Comparison of ENCODE assay signal across 17 cellular contexts in genomic region chr20:47440857-47441773, GRCh38.
DNase-seq lines count a peak whose midpoint lies in the region; ATAC-seq, FAIRE-seq and TF ChIP-seq lines count a peak whose summit lies in the region.
"Had no signal": no experiment of that assay in that cellular context is flagged by ENCODE, and none has a peak within 500 bp of the region (broad histone marks: within the 10 kb centered on the region; RNA-seq: fewer than 3 reads in every experiment).

No MANE protein-coding gene starts in this region.

- no peak overlapping the region for H3K4me2 ChIP-seq in GM12878 (ENCODE audit: control insufficient read depth, insufficient read depth)

- H3K9me3 Mint-ChIP-seq in naive B cell, result peaks cover 0 to 2% (median 0%) of the 10 kb centered on the region in 7 donors
- no peaks in the 10 kb centered on the region for H3K9me3 Mint-ChIP-seq in activated T-cell treated with anti-CD3 and anti-CD28 coated beads, Interleukin-2, amount 50 U/mL, for 72 hours
- H3K9me3 Mint-ChIP-seq: activated naive CD8-positive, alpha-beta T cell treated with anti-CD3 and anti-CD28 coated beads for 36 hours; stimulated activated naive CD8-positive, alpha-beta T cell treated with anti-CD3 and anti-CD28 coated beads, Interleukin-15, amount 100 ng/mL, for 72 hours had no signal

- H3K36me3 ChIP-seq in GM12878 (ENCODE audit: control insufficient read depth in 2 of 2, insufficient read depth in 2 of 2, low read length in 1 of 2), result no peaks in the 10 kb centered on the region
- H3K36me3 ChIP-seq: colonic mucosa had no signal

- 85% methylated on average over 7 of the region's 7 CpGs for WGBS in GM12878 (ENCODE audit: insufficient coverage, insufficient replicate concordance, low lambda C conversion rate, missing lambda C conversion rate)

- peaks cover 4% of the 10 kb centered on the region for H3K79me2 ChIP-seq in GM12878 (ENCODE audit: control insufficient read depth, insufficient read depth, low read length)

- no peak for TF ChIP-seq EP300 in GM12878 (IDR thresholded peaks at IDR 0.05; ENCODE audit: borderline replicate concordance in 1 of 2, control insufficient read depth in 1 of 2, low read depth in 2 of 2, low read length in 2 of 2)

- H3K27me3 Mint-ChIP-seq in naive B cell, result no peaks in the 10 kb centered on the region
- no peaks in the 10 kb centered on the region for H3K27me3 Mint-ChIP-seq in activated T-cell treated with anti-CD3 and anti-CD28 coated beads, Interleukin-2, amount 50 U/mL, for 72 hours (ENCODE audit: low read depth)
- H3K27me3 Mint-ChIP-seq: activated CD8-positive, alpha-beta memory T cell treated with anti-CD3 and anti-CD28 coated beads, Interleukin-2, amount 10 ng/mL, durations not matched to agents 7 days and 5 days; activated naive CD8-positive, alpha-beta T cell treated with anti-CD3 and anti-CD28 coated beads for 36 hours; stimulated activated naive CD8-positive, alpha-beta T cell treated with anti-CD3 and anti-CD28 coated beads, Interleukin-15, amount 100 ng/mL, for 72 hours had no signal

- peak; percentile 23 for FAIRE-seq in GM12878 (lab: Jason Lieb, UNC)
- FAIRE-seq: islet of Langerhans had no signal

- RAD21 ChIA-PET in GM12878 (lab: Charles Lee; ENCODE audit: unreplicated experiment), result interaction anchor here (0.6 to 4.4 kb wide), 6 partner anchors 13 to 85 kb away, joined by 3 to 20 read pairs (median 8); no protein-coding TSS in a partner anchor

- peaks cover 15% of the 10 kb centered on the region for H3K4me1 ChIP-seq in GM12878 (ENCODE audit: control insufficient read depth, insufficient read depth, low read length)
- H3K4me1 ChIP-seq: colonic mucosa, foreskin keratinocyte had no signal

- no peaks in the 10 kb centered on the region for H3K36me3 Mint-ChIP-seq in naive B cell
- H3K36me3 Mint-ChIP-seq in activated T-cell treated with anti-CD3 and anti-CD28 coated beads, Interleukin-2, amount 50 U/mL, for 72 hours (ENCODE audit: insufficient read depth in 2 of 2), result no peaks in the 10 kb centered on the region
- H3K36me3 Mint-ChIP-seq: activated CD8-positive, alpha-beta memory T cell treated with anti-CD3 and anti-CD28 coated beads, Interleukin-2, amount 10 ng/mL, durations not matched to agents 7 days and 5 days; activated naive CD8-positive, alpha-beta T cell treated with anti-CD3 and anti-CD28 coated beads for 36 hours; CD14-positive monocyte had no signal

- intact Hi-C loops in GM12878 (cut with micrococcal nuclease; ENCODE audit: unreplicated experiment), result no loop called here

- no peak overlapping the region for H2AFZ ChIP-seq in GM12878 (ENCODE audit: control insufficient read depth, low read depth, low read length)

- H3K4me3 ChIP-seq in GM12878, result no peak overlapping the region
- H3K4me3 ChIP-seq: colonic mucosa had no signal

- ATAC-seq in GM12878, result no peak
- ATAC-seq in naive B cell (ENCODE audit: low read depth in 2 of 2), result no peak
- no peak for ATAC-seq in activated T-cell treated with anti-CD3 and anti-CD28 coated beads, Interleukin-2, amount 50 U/mL, for 72 hours (replicated peaks in 1 of 2)
- ATAC-seq in GM18511 (IDR thresholded peaks at IDR 0.05; ENCODE audit: unreplicated experiment), result no peak
- ATAC-seq: activated CD8-positive, alpha-beta memory T cell treated with anti-CD3 and anti-CD28 coated beads, Interleukin-2, amount 10 ng/mL, durations not matched to agents 7 days and 5 days; foreskin keratinocyte; stimulated activated naive CD8-positive, alpha-beta T cell treated with anti-CD3 and anti-CD28 coated beads, Interleukin-15, amount 100 ng/mL, for 72 hours had no signal

- H3K27me3 ChIP-seq in GM12878 (replicated peaks in 1 of 2; ENCODE audit: control insufficient read depth in 2 of 2, insufficient read depth in 2 of 2, low read length in 1 of 2), result no peaks in the 10 kb centered on the region
- H3K27me3 ChIP-seq: colonic mucosa, foreskin keratinocyte had no signal

- TF ChIP-seq POLR2A in GM12878 (IDR thresholded peaks at IDR 0.05; ENCODE audit: low read depth, low read length), result no peak

- H3K9ac ChIP-seq in GM12878 (ENCODE audit: control insufficient read depth, insufficient read depth, low read length), result no peak overlapping the region

- POLR2A ChIA-PET in GM12878 (lab: Charles Lee), result interaction anchor here (1.6 kb wide), 1 partner anchor 15 kb away, joined by 8 read pairs; no protein-coding TSS in a partner anchor

- peak overlapping the region; percentile 24 to 94 (median 84) for H3K27ac Mint-ChIP-seq in naive B cell
- H3K27ac Mint-ChIP-seq in activated T-cell treated with anti-CD3 and anti-CD28 coated beads, Interleukin-2, amount 50 U/mL, for 72 hours, result no peak overlapping the region
- H3K27ac Mint-ChIP-seq: activated CD8-positive, alpha-beta memory T cell treated with anti-CD3 and anti-CD28 coated beads, Interleukin-2, amount 10 ng/mL, durations not matched to agents 7 days and 5 days; activated naive CD8-positive, alpha-beta T cell treated with anti-CD3 and anti-CD28 coated beads for 36 hours; stimulated activated naive CD8-positive, alpha-beta T cell treated with anti-CD3 and anti-CD28 coated beads, Interleukin-15, amount 100 ng/mL, for 72 hours had no signal

- SMC1A ChIA-PET in GM12878 (lab: Charles Lee; ENCODE audit: uncharacterized antibody, unreplicated experiment), result interaction anchor here (0.6 to 10.2 kb wide), 9 partner anchors 12 to 62 kb away, joined by 3 to 74 read pairs (median 3); no protein-coding TSS in a partner anchor

- peaks cover 11 to 51% (median 32%) of the 10 kb centered on the region in 3 donors for H3K4me1 Mint-ChIP-seq in naive B cell
- no peaks in the 10 kb centered on the region for H3K4me1 Mint-ChIP-seq in activated T-cell treated with anti-CD3 and anti-CD28 coated beads, Interleukin-2, amount 50 U/mL, for 72 hours (ENCODE audit: low read depth)

- TF ChIP-seq RAD21 in GM12878 (IDR thresholded peaks at IDR 0.05; ENCODE audit: insufficient read depth, low read depth, low read length), result no peak

- in situ Hi-C loops in GM12878 (cut with MboI), result no loop called here

- peak; percentile 73 for DNase-seq in EH (ENCODE audit: low read depth)
- DNase-seq in M059J (ENCODE audit: low read depth), result peak; percentile 72
- no peak for DNase-seq in GM12878 (ENCODE audit: low read depth, low spot score)
- DNase-seq in naive B cell, result no peak
- DNase-seq in GF-D8 (lab: John Stamatoyannopoulos, UW), result no peak
- no peak for DNase-seq in activated T-cell treated with anti-CD3 and anti-CD28 coated beads, Interleukin-2, amount 50 U/mL, for 72 hours
- no peak for DNase-seq in NCI-H510A treated with DMSO at 0.1 percent for 48 hours (lab: John Stamatoyannopoulos, UW)
- DNase-seq: activated CD8-positive, alpha-beta memory T cell treated with anti-CD3 and anti-CD28 coated beads, Interleukin-2, amount 10 ng/mL, durations not matched to agents 7 days and 5 days; activated naive CD8-positive, alpha-beta T cell treated with anti-CD3 and anti-CD28 coated beads for 36 hours; colonic mucosa; retina; Right ventricle myocardium superior; stimulated activated naive CD8-positive, alpha-beta T cell treated with anti-CD3 and anti-CD28 coated beads, Interleukin-15, amount 100 ng/mL, for 72 hours had no signal

- H3K4me3 Mint-ChIP-seq in naive B cell, result peak overlapping the region in 2 of 8 donors; percentile 6 to 55
- no peak overlapping the region for H3K4me3 Mint-ChIP-seq in activated T-cell treated with anti-CD3 and anti-CD28 coated beads, Interleukin-2, amount 50 U/mL, for 72 hours
- H3K4me3 Mint-ChIP-seq: activated CD8-positive, alpha-beta memory T cell treated with anti-CD3 and anti-CD28 coated beads, Interleukin-2, amount 10 ng/mL, durations not matched to agents 7 days and 5 days; activated naive CD8-positive, alpha-beta T cell treated with anti-CD3 and anti-CD28 coated beads for 36 hours; CD14-positive monocyte; stimulated activated naive CD8-positive, alpha-beta T cell treated with anti-CD3 and anti-CD28 coated beads, Interleukin-15, amount 100 ng/mL, for 72 hours had no signal

- H3K9me3 ChIP-seq in GM12878 (replicated peaks; ENCODE audit: control insufficient read depth, insufficient read depth, low read length), result no peaks in the 10 kb centered on the region
- H3K9me3 ChIP-seq: colonic mucosa had no signal

- H3K27ac ChIP-seq in GM12878 (ENCODE audit: control insufficient read depth, insufficient read depth), result no peak overlapping the region
- H3K27ac ChIP-seq: colonic mucosa, foreskin keratinocyte had no signal

- BruUV-seq in GM12878 (replicated peaks; lab: Mats Ljungman, UMichigan), result no TSS peak

- CTCF ChIA-PET in GM12878 (lab: Yijun Ruan, JAX), result interaction anchor here (0.7 to 1.3 kb wide), 2 partner anchors 26 to 52 kb away, joined by 3 to 4 read pairs; no protein-coding TSS in a partner anchor

- H4K20me1 ChIP-seq in GM12878 (ENCODE audit: control insufficient read depth, insufficient read depth), result no peaks in the 10 kb centered on the region

- no peak for TF ChIP-seq CTCF in GM12878 (IDR thresholded peaks at IDR 0.05 in 2 of 3, conservative IDR thresholded peaks at IDR 0.05 in 1 of 3; ENCODE audit: control insufficient read depth in 2 of 3, extremely low read depth in 1 of 3, insufficient read depth in 1 of 3, low read depth in 3 of 3, low read length in 3 of 3)

TF ChIP-seq in GM12878, 131 proteins besides CTCF, POLR2A, EP300 and RAD21 (continues in another document):
- TF ChIP-seq SP1 (IDR thresholded peaks at IDR 0.05; ENCODE audit: low read depth, low read length), result no peak
- peak in 1 of 2 experiments; percentile 76; a peak in 1 of 4 replicates for TF ChIP-seq ETV6 (conservative IDR thresholded peaks at IDR 0.05 in 1 of 2, IDR thresholded peaks at IDR 0.05 in 1 of 2; ENCODE audit: borderline replicate concordance in 1 of 2, low read depth in 1 of 2)
- no peak for TF ChIP-seq GATAD2B (conservative IDR thresholded peaks at IDR 0.05; ENCODE audit: low read depth)
- TF ChIP-seq ESRRA (IDR thresholded peaks at IDR 0.05; ENCODE audit: low read length), result no peak

Comparison
In these comparisons a context has a peak if more than half of its experiments do, and no peak if none do; other contexts are left out.
1. DNase-seq: peak in EH (single experiment) and M059J (single experiment); none in GM12878 (single experiment), naive B cell (single experiment), GF-D8 (single experiment), activated T-cell treated with anti-CD3 and anti-CD28 coated beads, Interleukin-2, amount 50 U/mL, for 72 hours (0 of 2) and NCI-H510A treated with DMSO at 0.1 percent for 48 hours (single experiment).